ENCODE assay signal across 11 cellular contexts in the genomic region with DNA sequence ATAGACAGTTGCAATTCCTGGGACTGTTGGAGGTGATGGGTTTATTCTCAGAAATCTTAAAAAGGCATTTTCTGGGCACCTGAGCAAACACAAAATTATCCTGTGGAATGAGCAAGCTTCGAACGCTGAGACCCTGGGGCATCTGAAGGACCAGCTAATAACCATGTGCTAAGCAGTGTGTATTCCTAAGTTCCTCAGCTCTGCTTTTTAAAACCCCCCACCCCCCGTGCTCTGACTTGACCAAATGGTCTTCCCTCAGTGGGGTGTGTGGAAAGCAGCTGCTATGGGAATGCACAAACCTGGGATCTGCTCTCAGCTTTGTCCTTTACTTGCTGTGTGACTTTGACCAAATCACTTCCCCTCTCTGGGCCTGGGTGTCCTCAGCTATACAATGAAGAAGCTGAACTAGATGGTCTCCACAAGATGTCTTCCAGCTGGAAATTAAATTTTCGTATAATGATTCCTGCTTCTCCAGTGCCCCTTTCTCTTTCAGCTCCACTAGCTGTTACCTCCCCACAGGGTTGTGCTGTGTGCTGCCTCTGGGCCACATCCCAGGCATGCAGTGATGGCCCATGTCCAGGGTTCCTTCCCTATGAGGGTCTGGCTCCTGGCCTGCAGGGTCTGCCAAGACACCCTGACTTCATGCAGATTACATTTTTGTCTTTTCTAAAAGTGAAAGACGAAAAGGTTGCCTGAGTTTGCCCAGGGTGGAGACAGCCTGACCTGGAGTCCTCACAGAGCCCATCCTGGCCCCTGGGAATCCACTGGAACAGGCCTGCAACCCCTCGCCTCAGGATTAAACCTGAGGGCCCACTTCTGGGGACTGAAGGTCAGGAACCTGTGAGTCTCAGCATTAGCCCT. TPM values are rescaled to one million over a fixed set of nuclear protein-coding genes. Genes with fewer than 3 reads are reported as not detected.
DNase-seq lines count a peak whose midpoint lies in the region; ATAC-seq and TF ChIP-seq lines count a peak whose summit lies in the region.
"Had no signal": no experiment of that assay in that cellular context is flagged by ENCODE, and none has a peak within 500 bp of the region (broad histone marks: within the 10 kb centered on the region; RNA-seq: fewer than 3 reads in every experiment).

No MANE protein-coding gene starts in this region.

- TF ChIP-seq CTCF in left ventricle myocardium inferior (IDR thresholded peaks at IDR 0.05; ENCODE audit: borderline replicate concordance) = no peak

- ATAC-seq in Right ventricle myocardium superior (ENCODE audit: poor library complexity) = peak; percentile 66
- no peak for ATAC-seq in activated T-helper 17 cell treated with anti-CD3 and anti-CD28 coated beads, Interleukin-2, amount 50 U/mL, for 72 hours (replicated peaks)
- ATAC-seq in GM21717 (IDR thresholded peaks at IDR 0.05; ENCODE audit: unreplicated experiment) = no peak

- H3K4me3 ChIP-seq in left ventricle myocardium inferior = no peak overlapping the region
- no peak overlapping the region for H3K4me3 ChIP-seq in iPS-20b (ENCODE audit: low read length)

- H3K36me3 Mint-ChIP-seq in activated T-helper 17 cell treated with anti-CD3 and anti-CD28 coated beads, Interleukin-2, amount 50 U/mL, for 72 hours (ENCODE audit: low read depth) = no peaks in the 10 kb centered on the region
- H3K36me3 Mint-ChIP-seq: naive thymus-derived CD8-positive, alpha-beta T cell had no signal

- no peaks in the 10 kb centered on the region for H3K4me1 Mint-ChIP-seq in activated T-helper 17 cell treated with anti-CD3 and anti-CD28 coated beads, Interleukin-2, amount 50 U/mL, for 72 hours
- H3K4me1 Mint-ChIP-seq: naive thymus-derived CD8-positive, alpha-beta T cell had no signal

- H3K27ac Mint-ChIP-seq in activated T-helper 17 cell treated with anti-CD3 and anti-CD28 coated beads, Interleukin-2, amount 50 U/mL, for 72 hours = peak overlapping the region; percentile 12
- H3K27ac Mint-ChIP-seq: naive thymus-derived CD8-positive, alpha-beta T cell had no signal

- no peaks in the 10 kb centered on the region for H3K9me3 ChIP-seq in left ventricle myocardium inferior (replicated peaks)
- no peaks in the 10 kb centered on the region for H3K9me3 ChIP-seq in iPS-20b (ENCODE audit: insufficient read depth, low read depth, low read length)

- H3K4me1 ChIP-seq in left ventricle myocardium inferior = peaks cover 6% of the 10 kb centered on the region
- no peaks in the 10 kb centered on the region; the same call in 1 of the 2 replicates for H3K4me1 ChIP-seq in iPS-20b (ENCODE audit: insufficient read depth, low read length)

- H3K9ac ChIP-seq in iPS-20b (ENCODE audit: low read depth, low read length) = peak overlapping the region; percentile 34; the same call in 1 of the 2 replicates

- no peaks in the 10 kb centered on the region for H3K36me3 ChIP-seq in left ventricle myocardium inferior
- no peaks in the 10 kb centered on the region for H3K36me3 ChIP-seq in iPS-20b (ENCODE audit: insufficient read depth, low read depth, low read length)

- H3K27ac ChIP-seq in left ventricle myocardium inferior (replicated peaks) = no peak overlapping the region
- H3K27ac ChIP-seq in iPS-20b (ENCODE audit: low read length) = no peak overlapping the region

- no peak for DNase-seq in Right ventricle myocardium superior
- DNase-seq in left ventricle myocardium inferior = no peak
- DNase-seq in cerebellar nuclear complex (lab: John Stamatoyannopoulos, UW) = no peak
- no peak for DNase-seq in pons (ENCODE audit: low spot score)
- no peak for DNase-seq in SW480 (ENCODE audit: low spot score)

- H3K27me3 Mint-ChIP-seq in activated T-helper 17 cell treated with anti-CD3 and anti-CD28 coated beads, Interleukin-2, amount 50 U/mL, for 72 hours = no peaks in the 10 kb centered on the region
- H3K27me3 Mint-ChIP-seq: effector memory CD8-positive, alpha-beta T cell; naive thymus-derived CD8-positive, alpha-beta T cell had no signal

- intact Hi-C loops in Right ventricle myocardium superior (cut with DNase I) = loop anchor here (5.0 to 10.0 kb wide), 4 partner anchors 78 to 468 kb away; no protein-coding TSS in a partner anchor
- intact Hi-C loops in left ventricle myocardium inferior (cut with micrococcal nuclease) = loop anchor here (10.0 kb wide), 1 partner anchor 268 kb away; no protein-coding TSS in a partner anchor

- no peaks in the 10 kb centered on the region for H3K9me3 Mint-ChIP-seq in activated T-helper 17 cell treated with anti-CD3 and anti-CD28 coated beads, Interleukin-2, amount 50 U/mL, for 72 hours
- H3K9me3 Mint-ChIP-seq: activated T-cell treated with anti-CD3 and anti-CD28 coated beads, Interleukin-2, amount 50 U/mL, for 72 hours; effector memory CD8-positive, alpha-beta T cell; naive thymus-derived CD8-positive, alpha-beta T cell had no signal

- no peak overlapping the region for H3K4me3 Mint-ChIP-seq in activated T-helper 17 cell treated with anti-CD3 and anti-CD28 coated beads, Interleukin-2, amount 50 U/mL, for 72 hours
- H3K4me3 Mint-ChIP-seq: activated T-cell treated with anti-CD3 and anti-CD28 coated beads, Interleukin-2, amount 50 U/mL, for 72 hours; effector memory CD8-positive, alpha-beta T cell; naive thymus-derived CD8-positive, alpha-beta T cell had no signal

- H3K27me3 ChIP-seq in left ventricle myocardium inferior (ENCODE audit: low read depth) = no peaks in the 10 kb centered on the region
- no peaks in the 10 kb centered on the region for H3K27me3 ChIP-seq in iPS-20b (ENCODE audit: insufficient read depth, low read length)

RNA-seq across cellular contexts. Expression of a gene that starts 14.9 kb away (rescaled TPM):
- 0.54 TPM for total RNA-seq in Right ventricle myocardium superior
- total RNA-seq in left ventricle myocardium inferior = 0.82 TPM
- total RNA-seq in activated T-helper 17 cell treated with anti-CD3 and anti-CD28 coated beads, Interleukin-2, amount 50 U/mL, for 72 hours = 100 to 1,000 TPM; 168 to 217 TPM

RNA-seq across cellular contexts. Expression of a gene that starts 20.4 kb away (rescaled TPM):
- total RNA-seq in Right ventricle myocardium superior (68.3 TPM), left ventricle myocardium inferior (81.3 TPM)
- total RNA-seq in activated T-helper 17 cell treated with anti-CD3 and anti-CD28 coated beads, Interleukin-2, amount 50 U/mL, for 72 hours = 10 to 100 TPM; 10.8 to 13.2 TPM

Comparison
In these comparisons a context has a peak if more than half of its experiments do, and no peak if none do; other contexts are left out.
1. RNA of a gene that starts 14.9 kb away (total RNA-seq): 168 to 217 TPM in activated T-helper 17 cell treated with anti-CD3 and anti-CD28 coated beads, Interleukin-2, amount 50 U/mL, for 72 hours; 0.82 TPM in left ventricle myocardium inferior (single experiment) and 0.54 TPM in Right ventricle myocardium superior (single experiment); every median in the first group is over 10 times any median in the second.